Comparison of ENCODE assay signal across 8 cellular contexts in the genomic region with DNA sequence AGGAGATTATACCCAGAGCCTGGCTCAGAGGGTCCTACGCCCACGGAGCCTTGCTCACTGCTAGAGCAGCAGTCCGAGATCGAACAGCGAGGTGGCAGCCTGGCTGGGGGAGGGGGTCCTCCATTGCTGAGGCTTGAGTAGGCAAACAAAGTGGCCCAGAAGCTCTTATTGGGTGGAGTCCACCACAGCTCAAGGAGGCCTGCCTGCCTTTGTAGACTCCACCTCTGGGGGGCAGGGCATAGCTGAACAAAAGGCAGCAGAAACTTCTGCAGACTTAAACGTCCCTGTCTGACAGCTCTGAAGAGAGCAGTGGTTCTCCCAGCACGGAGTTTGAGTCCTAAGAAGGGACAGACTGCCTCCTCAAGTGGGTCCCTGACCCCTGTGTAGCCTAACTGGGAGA.
DNase-seq lines count a peak whose midpoint lies in the region; ATAC-seq, FAIRE-seq and TF ChIP-seq lines count a peak whose summit lies in the region.
"Not testable (repeated sequence)": the region's sequence is repeated elsewhere in the genome, so short reads cannot be mapped to it uniquely, and the experiment has no call there.

No MANE protein-coding gene starts in this region.

- WGBS in GM12878 (ENCODE audit: insufficient coverage, insufficient replicate concordance, low lambda C conversion rate, missing lambda C conversion rate) = 23% methylated on average over 7 of the region's 7 CpGs
- no CpG with 5 or more reads among the region's 7 CpGs for WGBS in mesendoderm (ENCODE audit: extremely low coverage, insufficient coverage, low lambda C conversion rate)

- not testable (repeated sequence) for H3K27ac ChIP-seq in VCaP; GM12878 (ENCODE audit: control insufficient read depth, insufficient read depth); mesendoderm (ENCODE audit: low read depth, low read length)

- not testable (repeated sequence) for H2BK15ac ChIP-seq in mesendoderm (replicated peaks; ENCODE audit: low read depth)

- RAD21 ChIA-PET in GM12878 (lab: Charles Lee; ENCODE audit: unreplicated experiment) = interaction anchor here (0.6 kb wide), 1 partner anchor 168 kb away, joined by 3 read pairs; no protein-coding TSS in a partner anchor

- H2BK5ac ChIP-seq in mesendoderm (ENCODE audit: low read length) = not testable (repeated sequence)

- not testable (repeated sequence) for H4K8ac ChIP-seq in mesendoderm (ENCODE audit: low read depth, low read length)

- H3K9ac ChIP-seq in GM12878 (ENCODE audit: control insufficient read depth, insufficient read depth, low read length); mesendoderm (ENCODE audit: low read length): not testable (repeated sequence)

- H2BK120ac ChIP-seq in mesendoderm (ENCODE audit: low read depth, low read length) = not testable (repeated sequence)

- not testable (repeated sequence) for H4K20me1 ChIP-seq in GM12878 (ENCODE audit: control insufficient read depth, insufficient read depth)

- H3K4me1 ChIP-seq in GM12878 (ENCODE audit: control insufficient read depth, insufficient read depth, low read length); mesendoderm (ENCODE audit: control insufficient read depth, low read depth, low read length): not testable (repeated sequence)

- FAIRE-seq in GM12878 (lab: Jason Lieb, UNC) = not testable (repeated sequence)

- H3K4ac ChIP-seq in mesendoderm (ENCODE audit: low read depth, low read length) = not testable (repeated sequence)

- not testable (repeated sequence) for TF ChIP-seq EP300 in Ishikawa (IDR thresholded peaks at IDR 0.05; ENCODE audit: borderline replicate concordance); GM12878 (IDR thresholded peaks at IDR 0.05; ENCODE audit: borderline replicate concordance in 1 of 2, control insufficient read depth in 1 of 2, low read depth in 2 of 2, low read length in 2 of 2)

- DNase-seq in Daoy (ENCODE audit: low read depth) (peak; percentile 35), OCI-M2 (lab: John Stamatoyannopoulos, UW; ENCODE audit: unreplicated experiment) (peak; percentile 69), activated T-cell treated with anti-CD3 and anti-CD28 coated beads for 4 hours (peak; percentile 31), mesendoderm (peak; percentile 64)
- DNase-seq in GM12878 (ENCODE audit: low read depth, low spot score) = not testable (repeated sequence)
- peak; percentile 23 for DNase-seq in stimulated activated naive CD8-positive, alpha-beta T cell treated with anti-CD3 and anti-CD28 coated beads, Interleukin-15, Interleukin-2, amounts not matched to agents 100 U/mL and 50 U/mL, for 24 hours

- not testable (repeated sequence) for H2AFZ ChIP-seq in GM12878 (ENCODE audit: control insufficient read depth, low read depth, low read length)

- not testable (repeated sequence) for H3K79me1 ChIP-seq in mesendoderm (ENCODE audit: low read length)

- not testable (repeated sequence) for H3K4me2 ChIP-seq in GM12878 (ENCODE audit: control insufficient read depth, insufficient read depth); mesendoderm (ENCODE audit: low read length)

- H4K5ac ChIP-seq in mesendoderm (ENCODE audit: low read length) = not testable (repeated sequence)

- not testable (repeated sequence) for TF ChIP-seq POLR2A in GM12878 (IDR thresholded peaks at IDR 0.05; ENCODE audit: low read depth, low read length)

- H3K36me3 ChIP-seq in GM12878 (ENCODE audit: control insufficient read depth in 2 of 2, insufficient read depth in 2 of 2, low read length in 1 of 2); mesendoderm (ENCODE audit: control insufficient read depth, insufficient read depth, low read length): not testable (repeated sequence)

- H2AK5ac ChIP-seq in mesendoderm (ENCODE audit: low read length) = not testable (repeated sequence)

- H3K18ac ChIP-seq in mesendoderm (ENCODE audit: low read length) = not testable (repeated sequence)

- H3K79me2 ChIP-seq in GM12878 (ENCODE audit: control insufficient read depth, insufficient read depth, low read length); mesendoderm (ENCODE audit: control insufficient read depth, insufficient read depth, low read length): not testable (repeated sequence)

- ATAC-seq in GM12878; stimulated activated naive CD8-positive, alpha-beta T cell treated with anti-CD3 and anti-CD28 coated beads, Interleukin-15, Interleukin-2, amounts not matched to agents 100 U/mL and 50 U/mL, for 24 hours: not testable (repeated sequence)

- POLR2A ChIA-PET in GM12878 (lab: Charles Lee) = not testable (repeated sequence)

- peak; percentile 20; the same call in 1 of the 2 replicates for TF ChIP-seq RAD21 in Ishikawa (IDR thresholded peaks at IDR 0.05; ENCODE audit: low read depth)
- TF ChIP-seq RAD21 in GM12878 (IDR thresholded peaks at IDR 0.05; ENCODE audit: insufficient read depth, low read depth, low read length) = peak; percentile 24; the same call in 1 of the 2 replicates

- 0 out of 2 replicates have a peak, but pooled peaks have one; percentile 19 for TF ChIP-seq CTCF in VCaP (conservative IDR thresholded peaks at IDR 0.05)
- 0 out of 6 replicates have a peak, but pooled peaks of 1 of the 3 experiments have one; percentile 6 for TF ChIP-seq CTCF in GM12878 (IDR thresholded peaks at IDR 0.05 in 2 of 3, conservative IDR thresholded peaks at IDR 0.05 in 1 of 3; ENCODE audit: control insufficient read depth in 2 of 3, extremely low read depth in 1 of 3, insufficient read depth in 1 of 3, low read depth in 3 of 3, low read length in 3 of 3)

- H3K23ac ChIP-seq in mesendoderm (ENCODE audit: low read length) = not testable (repeated sequence)

- not testable (repeated sequence) for H3K56ac ChIP-seq in mesendoderm (ENCODE audit: low read length)

- H3K27me3 ChIP-seq in GM12878 (replicated peaks in 1 of 2; ENCODE audit: control insufficient read depth in 2 of 2, insufficient read depth in 2 of 2, low read length in 1 of 2); mesendoderm (ENCODE audit: insufficient read depth, low read length, poor library complexity): not testable (repeated sequence)

- intact Hi-C loops in GM12878 (cut with micrococcal nuclease; ENCODE audit: unreplicated experiment) = not testable (repeated sequence)

- SMC1A ChIA-PET in GM12878 (lab: Charles Lee; ENCODE audit: uncharacterized antibody, unreplicated experiment) = interaction anchor here (0.9 to 2.0 kb wide), 3 partner anchors 10 to 167 kb away, joined by 4 to 6 read pairs (median 4); no protein-coding TSS in a partner anchor

- BruUV-seq in GM12878 (replicated peaks; lab: Mats Ljungman, UMichigan) = not testable (repeated sequence)

- in situ Hi-C loops in GM12878 (cut with MboI) = not testable (repeated sequence)

- not testable (repeated sequence) for H3K4me3 ChIP-seq in GM12878; mesendoderm (ENCODE audit: low read length)

- not testable (repeated sequence) for H3K9me3 ChIP-seq in GM12878 (replicated peaks; ENCODE audit: control insufficient read depth, insufficient read depth, low read length)

- CTCF ChIA-PET in GM12878 (lab: Yijun Ruan, JAX) = interaction anchor here (0.9 to 2.6 kb wide), 4 partner anchors 11 to 167 kb away, joined by 3 to 7 read pairs (median 4); no protein-coding TSS in a partner anchor
